ENCODE assay signal across 1 cellular context in the genomic region with DNA sequence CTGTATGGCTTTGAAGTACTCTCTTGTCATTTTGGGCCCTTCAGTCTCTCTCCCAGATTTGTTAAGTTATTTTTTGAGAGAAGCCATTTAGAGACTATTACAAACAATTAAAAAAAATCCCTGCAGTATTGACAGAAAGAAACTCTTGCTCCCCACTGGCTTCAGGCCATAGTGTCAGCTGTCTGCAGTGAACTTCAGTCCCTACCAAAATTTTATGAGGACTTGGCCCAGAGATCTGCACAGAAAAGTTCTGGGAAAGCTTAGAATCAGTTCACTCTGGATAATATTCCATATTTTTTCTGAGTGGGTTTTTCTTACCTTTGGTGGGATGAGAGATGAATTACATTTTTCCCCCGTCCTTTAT.
TF ChIP-seq lines count a peak whose summit lies in the region.

No MANE protein-coding gene starts in this region.

TF ChIP-seq in HEK293, 187 proteins besides CTCF, POLR2A, EP300 and RAD21 (continued from another document):
- TF ChIP-seq, protein P1, sequence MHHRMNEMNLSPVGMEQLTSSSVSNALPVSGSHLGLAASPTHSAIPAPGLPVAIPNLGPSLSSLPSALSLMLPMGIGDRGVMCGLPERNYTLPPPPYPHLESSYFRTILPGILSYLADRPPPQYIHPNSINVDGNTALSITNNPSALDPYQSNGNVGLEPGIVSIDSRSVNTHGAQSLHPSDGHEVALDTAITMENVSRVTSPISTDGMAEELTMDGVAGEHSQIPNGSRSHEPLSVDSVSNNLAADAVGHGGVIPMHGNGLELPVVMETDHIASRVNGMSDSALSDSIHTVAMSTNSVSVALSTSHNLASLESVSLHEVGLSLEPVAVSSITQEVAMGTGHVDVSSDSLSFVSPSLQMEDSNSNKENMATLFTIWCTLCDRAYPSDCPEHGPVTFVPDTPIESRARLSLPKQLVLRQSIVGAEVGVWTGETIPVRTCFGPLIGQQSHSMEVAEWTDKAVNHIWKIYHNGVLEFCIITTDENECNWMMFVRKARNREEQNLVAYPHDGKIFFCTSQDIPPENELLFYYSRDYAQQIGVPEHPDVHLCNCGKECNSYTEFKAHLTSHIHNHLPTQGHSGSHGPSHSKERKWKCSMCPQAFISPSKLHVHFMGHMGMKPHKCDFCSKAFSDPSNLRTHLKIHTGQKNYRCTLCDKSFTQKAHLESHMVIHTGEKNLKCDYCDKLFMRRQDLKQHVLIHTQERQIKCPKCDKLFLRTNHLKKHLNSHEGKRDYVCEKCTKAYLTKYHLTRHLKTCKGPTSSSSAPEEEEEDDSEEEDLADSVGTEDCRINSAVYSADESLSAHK (tag by site-specific recombination; IDR thresholded peaks at IDR 0.05) = peak; percentile 67
- no peak for TF ChIP-seq ZNF112 (tag by site-specific recombination; IDR thresholded peaks at IDR 0.05)
- TF ChIP-seq, protein P2, sequence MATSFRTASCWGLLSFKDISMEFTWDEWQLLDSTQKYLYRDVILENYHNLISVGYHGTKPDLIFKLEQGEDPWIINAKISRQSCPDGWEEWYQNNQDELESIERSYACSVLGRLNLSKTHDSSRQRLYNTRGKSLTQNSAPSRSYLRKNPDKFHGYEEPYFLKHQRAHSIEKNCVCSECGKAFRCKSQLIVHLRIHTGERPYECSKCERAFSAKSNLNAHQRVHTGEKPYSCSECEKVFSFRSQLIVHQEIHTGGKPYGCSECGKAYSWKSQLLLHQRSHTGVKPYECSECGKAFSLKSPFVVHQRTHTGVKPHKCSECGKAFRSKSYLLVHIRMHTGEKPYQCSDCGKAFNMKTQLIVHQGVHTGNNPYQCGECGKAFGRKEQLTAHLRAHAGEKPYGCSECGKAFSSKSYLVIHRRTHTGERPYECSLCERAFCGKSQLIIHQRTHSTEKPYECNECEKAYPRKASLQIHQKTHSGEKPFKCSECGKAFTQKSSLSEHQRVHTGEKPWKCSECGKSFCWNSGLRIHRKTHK (tag by site-specific recombination; IDR thresholded peaks at IDR 0.05) = no peak
